In genomic region chr11:46331653-46331984, GRCh38 we compare ENCODE assay signal across 15 cellular contexts. TPM values are rescaled to one million over a fixed set of nuclear protein-coding genes. Genes with fewer than 3 reads are reported as not detected.
DNase-seq lines count a peak whose midpoint lies in the region; ATAC-seq and TF ChIP-seq lines count a peak whose summit lies in the region.
"Had no signal": no experiment of that assay in that cellular context is flagged by ENCODE, and none has a peak within 500 bp of the region (broad histone marks: within the 10 kb centered on the region; RNA-seq: fewer than 3 reads in every experiment).

No MANE protein-coding gene starts in this region.

- peak overlapping the region; percentile 81 for H3K27ac Mint-ChIP-seq in activated naive CD8-positive, alpha-beta T cell
- peak overlapping the region in 8 of 9 donors; percentile 85 to 98 (median 96) for H3K27ac Mint-ChIP-seq in naive thymus-derived CD4-positive, alpha-beta T cell

- TF ChIP-seq CTCF in DND-41 (IDR thresholded peaks at IDR 0.05; ENCODE audit: borderline replicate concordance, extremely low read depth, low read length, poor library complexity, severe bottlenecking) (no peak), heart right ventricle (IDR thresholded peaks at IDR 0.05) (no peak), breast epithelium (IDR thresholded peaks at IDR 0.05) (no peak)

- H3K36me3 Mint-ChIP-seq in activated naive CD8-positive, alpha-beta T cell, result no peaks in the 10 kb centered on the region
- H3K36me3 Mint-ChIP-seq in naive thymus-derived CD4-positive, alpha-beta T cell, result peaks cover 0 to 6% (median 0%) of the 10 kb centered on the region in 5 donors

- no peak overlapping the region for H3K9ac ChIP-seq in BLaER1 treated with 17β-estradiol and CSF1 and Interleukin-3, amounts not matched to agents 10 nM and 100 nM
- no peak overlapping the region for H3K9ac ChIP-seq in DND-41 (ENCODE audit: low read depth, low read length)

- peaks cover 0 to 24% (median 5%) of the 10 kb centered on the region in 11 experiments; a peak in 9 of 22 replicates for H4K20me1 ChIP-seq in BLaER1 treated with 17β-estradiol and CSF1 and Interleukin-3, amounts not matched to agents 10 nM and 100 nM
- H4K20me1 ChIP-seq in DND-41 (ENCODE audit: insufficient read depth, low read length), result peaks cover 33% of the 10 kb centered on the region

- TF ChIP-seq POLR2A in breast epithelium (IDR thresholded peaks at IDR 0.05), result no peak

- no peaks in the 10 kb centered on the region for H3K9me3 ChIP-seq in BLaER1 treated with 17β-estradiol and CSF1 and Interleukin-3, amounts not matched to agents 10 nM and 100 nM (replicated peaks in 1 of 11)
- H3K9me3 ChIP-seq in DND-41 (ENCODE audit: insufficient read depth, low read length, severe bottlenecking) (no peaks in the 10 kb centered on the region), heart right ventricle (no peaks in the 10 kb centered on the region), breast epithelium (no peaks in the 10 kb centered on the region)
- H3K9me3 ChIP-seq in naive thymus-derived CD4-positive, alpha-beta T cell (ENCODE audit: control insufficient read depth in 2 of 3, low read length in 3 of 3), result no peaks in the 10 kb centered on the region
- H3K9me3 ChIP-seq: BE2C had no signal

- intact Hi-C loops in naive thymus-derived CD4-positive, alpha-beta T cell (cut with micrococcal nuclease), result loop anchor here (1.0 to 2.0 kb wide), 5 partner anchors 15 to 36 kb away; partner anchors contain the start of gene DGKZ (in 2 of the 2)
- intact Hi-C loops in heart right ventricle (cut with DNase I) (no loop called here), breast epithelium (cut with DNase I; ENCODE audit: low total_unique reads) (no loop called here)

- H3K4me3 Mint-ChIP-seq in activated naive CD8-positive, alpha-beta T cell, result peak overlapping the region; percentile 80
- peak overlapping the region; percentile 66 to 93 (median 89) for H3K4me3 Mint-ChIP-seq in naive thymus-derived CD4-positive, alpha-beta T cell

- H3K27me3 Mint-ChIP-seq in activated naive CD8-positive, alpha-beta T cell, result no peaks in the 10 kb centered on the region
- H3K27me3 Mint-ChIP-seq in naive thymus-derived CD4-positive, alpha-beta T cell, result peaks cover 0 to 66% (median 0%) of the 10 kb centered on the region in 5 donors

- no peak overlapping the region for H3K4me3 ChIP-seq in BLaER1 treated with 17β-estradiol and CSF1 and Interleukin-3, amounts not matched to agents 10 nM and 100 nM
- no peak overlapping the region for H3K4me3 ChIP-seq in DND-41 (ENCODE audit: low read depth in 1 of 2, low read length in 2 of 2)
- peak overlapping the region; percentile 66 for H3K4me3 ChIP-seq in naive thymus-derived CD4-positive, alpha-beta T cell (ENCODE audit: low read length)
- H3K4me3 ChIP-seq in heart right ventricle, result no peak overlapping the region
- no peak overlapping the region for H3K4me3 ChIP-seq in breast epithelium

- POLR2A ChIA-PET in naive thymus-derived CD4-positive, alpha-beta T cell (lab: Charles Lee), result interaction anchor here (0.7 to 12.0 kb wide), 9 partner anchors 9 to 219 kb away, joined by 3 to 444 read pairs (median 7); partner anchors contain the start of gene DGKZ

- WGBS in heart right ventricle, 2 donors, result 95 to 97% methylated on average over 1 of the region's 1 CpG

- CTCF ChIA-PET in naive thymus-derived CD4-positive, alpha-beta T cell (lab: Charles Lee), result interaction anchor here (1.0 to 9.7 kb wide), 6 partner anchors 12 to 35 kb away, joined by 3 to 112 read pairs (median 39); partner anchors contain the start of gene DGKZ

- no peaks in the 10 kb centered on the region for H3K9me3 Mint-ChIP-seq in activated naive CD8-positive, alpha-beta T cell (ENCODE audit: low read depth)
- H3K9me3 Mint-ChIP-seq in naive thymus-derived CD4-positive, alpha-beta T cell, result peaks cover 0 to 2% (median 0%) of the 10 kb centered on the region in 11 donors

- peaks cover 67% of the 10 kb centered on the region for H3K4me1 Mint-ChIP-seq in activated naive CD8-positive, alpha-beta T cell (ENCODE audit: low read depth)
- peaks cover 38 to 81% (median 69%) of the 10 kb centered on the region in 7 donors for H3K4me1 Mint-ChIP-seq in naive thymus-derived CD4-positive, alpha-beta T cell

- H2AFZ ChIP-seq in DND-41 (ENCODE audit: low read depth, low read length), result no peak overlapping the region

- H3K4me2 ChIP-seq in BLaER1 treated with 17β-estradiol and CSF1 and Interleukin-3, amounts not matched to agents 10 nM and 100 nM, result peak overlapping the region in 10 of 11 experiments; percentile 26 to 91 (median 72); a peak in 14 of 22 replicates
- H3K4me2 ChIP-seq in DND-41 (ENCODE audit: insufficient read depth, low read length), result peak overlapping the region; percentile 57; the same call in 1 of the 2 replicates

- H3K27me3 ChIP-seq in BLaER1 treated with 17β-estradiol and CSF1 and Interleukin-3, amounts not matched to agents 10 nM and 100 nM, result peaks cover 69 to 99% (median 91%) of the 10 kb centered on the region in 11 experiments
- H3K27me3 ChIP-seq in DND-41 (ENCODE audit: insufficient read depth, low read length, poor library complexity) (peaks cover 44% of the 10 kb centered on the region), heart right ventricle (peaks cover 5 to 57% (median 21%) of the 10 kb centered on the region in 7 donors), breast epithelium (peaks cover 0 to 18% of the 10 kb centered on the region in 2 donors)
- H3K27me3 ChIP-seq in naive thymus-derived CD4-positive, alpha-beta T cell (ENCODE audit: control insufficient read depth in 2 of 2, insufficient read depth in 2 of 2, low read length in 2 of 2), result peaks cover 0 to 3% of the 10 kb centered on the region in 2 donors

- ATAC-seq in DND-41 (ENCODE audit: insufficient read depth, low read depth) (no peak), heart right ventricle (no peak)
- ATAC-seq in naive thymus-derived CD4-positive, alpha-beta T cell, result no peak

- no peaks in the 10 kb centered on the region for H3K79me2 ChIP-seq in DND-41 (ENCODE audit: insufficient read depth, low read length)

- H3K36me3 ChIP-seq in BLaER1 treated with 17β-estradiol and CSF1 and Interleukin-3, amounts not matched to agents 10 nM and 100 nM, result no peaks in the 10 kb centered on the region
- no peaks in the 10 kb centered on the region for H3K36me3 ChIP-seq in DND-41 (ENCODE audit: insufficient read depth, low read length)
- no peaks in the 10 kb centered on the region for H3K36me3 ChIP-seq in naive thymus-derived CD4-positive, alpha-beta T cell (ENCODE audit: control insufficient read depth in 2 of 3, insufficient read depth in 3 of 3, low read length in 3 of 3)
- no peaks in the 10 kb centered on the region for H3K36me3 ChIP-seq in heart right ventricle
- H3K36me3 ChIP-seq in breast epithelium, result no peaks in the 10 kb centered on the region
- H3K36me3 ChIP-seq: BE2C had no signal

- H3K4me1 ChIP-seq in BLaER1 treated with 17β-estradiol and CSF1 and Interleukin-3, amounts not matched to agents 10 nM and 100 nM, result peaks cover 39 to 66% (median 55%) of the 10 kb centered on the region in 10 experiments
- H3K4me1 ChIP-seq in DND-41 (ENCODE audit: insufficient read depth, low read length) (peaks cover 49% of the 10 kb centered on the region), heart right ventricle (peaks cover 10 to 54% (median 27%) of the 10 kb centered on the region in 9 donors), breast epithelium (no peaks in the 10 kb centered on the region)
- H3K4me1 ChIP-seq in naive thymus-derived CD4-positive, alpha-beta T cell (ENCODE audit: control insufficient read depth in 2 of 2, insufficient read depth in 2 of 2, low read length in 2 of 2), result peaks cover 29 to 61% of the 10 kb centered on the region in 2 donors
- H3K4me1 ChIP-seq: BE2C had no signal

- no peak overlapping the region for H3K27ac ChIP-seq in BLaER1 treated with 17β-estradiol and CSF1 and Interleukin-3, amounts not matched to agents 10 nM and 100 nM
- H3K27ac ChIP-seq in DND-41 (ENCODE audit: low read length) (peak overlapping the region; percentile 22; the same call in 1 of the 2 replicates), heart right ventricle (no peak overlapping the region), breast epithelium (no peak overlapping the region)
- H3K27ac ChIP-seq in naive thymus-derived CD4-positive, alpha-beta T cell (ENCODE audit: low read depth, low read length), result peak overlapping the region; percentile 71
- H3K27ac ChIP-seq: HL-60 had no signal

- DNase-seq in DND-41 (no peak), NCI-H2227 (lab: John Stamatoyannopoulos, UW; ENCODE audit: unreplicated experiment) (no peak), heart right ventricle (no peak), breast epithelium (ENCODE audit: low spot score in 2 of 2) (no peak), HK-2 (ENCODE audit: unreplicated experiment) (no peak)
- no peak for DNase-seq in naive thymus-derived CD4-positive, alpha-beta T cell
- DNase-seq: BE2C, KG1, NCI-H1417 treated with DMSO at 0.1 percent for 48 hours had no signal

RNA-seq across cellular contexts. Expression of gene DGKZ, which starts 15.6 kb away (rescaled TPM):
- total RNA-seq in naive thymus-derived CD4-positive, alpha-beta T cell, result 100 to 1,000 TPM; 146 to 291 (median 263) TPM
- 10 to 100 TPM; 41.5 to 70.5 TPM for polyA plus RNA-seq in naive thymus-derived CD4-positive, alpha-beta T cell
- total RNA-seq in heart right ventricle (10 to 100 TPM; 46.4 to 77.9 (median 60.1) TPM), breast epithelium (10 to 100 TPM; 42.3 to 46.5 (median 46.2) TPM)
- polyA plus RNA-seq in heart right ventricle, result 100 to 1,000 TPM in 1 of 2 donors, 10 to 100 TPM in 1; 31.9 to 107 TPM

RNA-seq across cellular contexts. Expression of gene MDK, which starts 49.9 kb away (rescaled TPM):
- total RNA-seq in naive thymus-derived CD4-positive, alpha-beta T cell, result 10 to 100 TPM in 2 of 5 experiments, 1 to 10 TPM in 3; 4.9 to 13.5 (median 8.8) TPM
- polyA plus RNA-seq in naive thymus-derived CD4-positive, alpha-beta T cell, result under 1 TPM in 1 of 2 donors, not detected in 1; 0.35 TPM
- 10 to 100 TPM in 2 of 10 donors, 1 to 10 TPM in 8; 3.6 to 16.5 (median 5.3) TPM for total RNA-seq in heart right ventricle
- 1 to 10 TPM; 3.7 to 8.2 TPM for polyA plus RNA-seq in heart right ventricle
- total RNA-seq in breast epithelium, result 100 to 1,000 TPM in 1 of 3 donors, 10 to 100 TPM in 2; 20.5 to 115 (median 54.7) TPM

RNA-seq across cellular contexts. Expression of gene CREB3L1, which starts 54.2 kb away (rescaled TPM):
- not detected for total RNA-seq in naive thymus-derived CD4-positive, alpha-beta T cell
- polyA plus RNA-seq in naive thymus-derived CD4-positive, alpha-beta T cell, result not detected
- total RNA-seq in heart right ventricle (100 to 1,000 TPM in 1 of 10 donors, 10 to 100 TPM in 9; 14.9 to 127 (median 36.1) TPM), breast epithelium (1 to 10 TPM; 1.6 to 5.1 (median 2.0) TPM)
- 10 to 100 TPM in 1 of 2 donors, 1 to 10 TPM in 1; 9.7 to 49.5 TPM for polyA plus RNA-seq in heart right ventricle
- total RNA-seq: T-helper 1 cell treated with Interleukin-12 subunit alpha and Interleukin-12 subunit beta and Interleukin-4 antibody, amounts not matched to agents 30 ng/mL and 1 ng/mL, for 36 hours had no signal

RNA-seq across cellular contexts. Expression of gene CHRM4, which starts 60.0 kb away (rescaled TPM):
- total RNA-seq in naive thymus-derived CD4-positive, alpha-beta T cell, result 1 to 10 TPM in 2 of 5 experiments, under 1 TPM in 1, not detected in 2; 0.48 to 3.5 (median 3.1) TPM
- under 1 TPM; 0.15 to 0.17 TPM for polyA plus RNA-seq in naive thymus-derived CD4-positive, alpha-beta T cell
- total RNA-seq in heart right ventricle (under 1 TPM in 2 of 10 donors, not detected in 8; 0.30 to 0.32 TPM), breast epithelium (1 to 10 TPM in 1 of 3 donors, under 1 TPM in 1, not detected in 1; 0.66 to 1.1 TPM)
- under 1 TPM in 1 of 2 donors, not detected in 1; 0.03 TPM for polyA plus RNA-seq in heart right ventricle
- total RNA-seq: left lobe of liver, renal cortical epithelial cell had no signal

Comparison
In these comparisons a context has a peak if more than half of its experiments do, and no peak if none do; other contexts are left out.
1. H3K27ac ChIP-seq: peak in DND-41 (single experiment) and naive thymus-derived CD4-positive, alpha-beta T cell (single experiment); none in BLaER1 treated with 17β-estradiol and CSF1 and Interleukin-3, amounts not matched to agents 10 nM and 100 nM (0 of 11), heart right ventricle (0 of 10) and breast epithelium (0 of 2).
2. intact Hi-C loops: an anchor here in naive thymus-derived CD4-positive, alpha-beta T cell (1.0 to 2.0 kb wide); none called in heart right ventricle and breast epithelium.